In genomic region chr2:213149332-213149875, GRCh38 we compare ENCODE assay signal across 8 cellular contexts. TPM values are rescaled to one million over a fixed set of nuclear protein-coding genes. Genes with fewer than 3 reads are reported as not detected.
DNase-seq lines count a peak whose midpoint lies in the region; ATAC-seq and TF ChIP-seq lines count a peak whose summit lies in the region.

No MANE protein-coding gene starts in this region.

- H3K9me3 Mint-ChIP-seq in CD4-positive, alpha-beta T cell: no peaks in the 10 kb centered on the region

- peak overlapping the region; percentile 98 for H3K4me3 Mint-ChIP-seq in CD4-positive, alpha-beta T cell

- H3K9ac ChIP-seq in duodenal mucosa (ENCODE audit: low read depth in 1 of 2, low read length in 2 of 2): no peak overlapping the region
- no peak overlapping the region for H3K9ac ChIP-seq in neural cell (ENCODE audit: low read length)

- peak overlapping the region; percentile 77 for H3K4me2 ChIP-seq in neural cell (ENCODE audit: low read length)

- H3K9me2 ChIP-seq in neural cell (ENCODE audit: insufficient read depth, low read length): no peaks in the 10 kb centered on the region

- no peak overlapping the region for H2AFZ ChIP-seq in neural cell (ENCODE audit: low read depth, low read length)

- peaks cover 35% of the 10 kb centered on the region for H3K27me3 Mint-ChIP-seq in CD4-positive, alpha-beta T cell

- H3K4me1 ChIP-seq in duodenal mucosa (ENCODE audit: control insufficient read depth in 1 of 2, insufficient read depth in 2 of 2, low read length in 2 of 2): peaks cover 0 to 3% of the 10 kb centered on the region in 2 donors

- H3K4me1 Mint-ChIP-seq in CD4-positive, alpha-beta T cell (ENCODE audit: low read depth): peaks cover 57% of the 10 kb centered on the region

- H3K79me2 ChIP-seq in neural cell (replicated peaks; ENCODE audit: insufficient read depth, low read length): peaks cover 3% of the 10 kb centered on the region

- CTCF ChIA-PET in CD4-positive, alpha-beta T cell (lab: Charles Lee): interaction anchor here (0.9 to 1.0 kb wide), 2 partner anchors 30 to 79 kb away, joined by 3 read pairs; no protein-coding TSS in a partner anchor

- H3K27ac Mint-ChIP-seq in CD4-positive, alpha-beta T cell: peak overlapping the region; percentile 93

- TF ChIP-seq RAD21 in neural cell (conservative IDR thresholded peaks at IDR 0.05): no peak

- H3F3A ChIP-seq in neural cell (ENCODE audit: insufficient read depth, low read length, poor library complexity, severe bottlenecking): peaks cover 2% of the 10 kb centered on the region

- peak overlapping the region; percentile 79 to 92 for H3K4me3 ChIP-seq in duodenal mucosa (ENCODE audit: low read depth in 1 of 2, low read length in 2 of 2)
- H3K4me3 ChIP-seq in neural cell (ENCODE audit: low read length): peak overlapping the region; percentile 75
- no peak overlapping the region for H3K4me3 ChIP-seq in WERI-Rb-1 (ENCODE audit: low read depth, low read length)

- H3K27ac ChIP-seq in CD4-positive, alpha-beta T cell (ENCODE audit: low read depth, low read length): no peak overlapping the region
- H3K27ac ChIP-seq in duodenal mucosa (ENCODE audit: low read depth, low read length) (no peak overlapping the region), neural cell (ENCODE audit: low read length) (no peak overlapping the region), WERI-Rb-1 (no peak overlapping the region)

- intact Hi-C loops in CD4-positive, alpha-beta T cell (cut with DNase I, micrococcal nuclease): no loop called here

- H3K9me3 ChIP-seq in CD4-positive, alpha-beta T cell (ENCODE audit: control insufficient read depth, low read length): no peaks in the 10 kb centered on the region
- H3K9me3 ChIP-seq in duodenal mucosa (ENCODE audit: control insufficient read depth in 1 of 2, low read length in 2 of 2) (no peaks in the 10 kb centered on the region), neural cell (ENCODE audit: low read length) (no peaks in the 10 kb centered on the region), WERI-Rb-1 (ENCODE audit: severe bottlenecking) (no peaks in the 10 kb centered on the region)

- no peak for ATAC-seq in CD4-positive, alpha-beta T cell (ENCODE audit: poor library complexity)
- no peak for ATAC-seq in HG03039 (IDR thresholded peaks at IDR 0.05; ENCODE audit: unreplicated experiment)

- H3K27me3 ChIP-seq in CD4-positive, alpha-beta T cell (ENCODE audit: control insufficient read depth, insufficient read depth, low read length): peaks cover 14% of the 10 kb centered on the region
- H3K27me3 ChIP-seq in duodenal mucosa (ENCODE audit: control insufficient read depth in 1 of 2, insufficient read depth in 2 of 2, low read length in 2 of 2) (no peaks in the 10 kb centered on the region), neural cell (ENCODE audit: insufficient read depth, low read depth, low read length) (no peaks in the 10 kb centered on the region), WERI-Rb-1 (ENCODE audit: insufficient read depth, low read depth, severe bottlenecking) (no peaks in the 10 kb centered on the region)

- POLR2A ChIA-PET in CD4-positive, alpha-beta T cell (lab: Charles Lee): interaction anchor here (0.6 to 1.4 kb wide), 9 partner anchors 9 to 272 kb away, joined by 3 to 11 read pairs (median 4); partner anchors contain the start of gene SPAG16

- H4K20me1 ChIP-seq in neural cell (ENCODE audit: insufficient read depth): no peaks in the 10 kb centered on the region

- no peak for TF ChIP-seq EP300 in neural cell (conservative IDR thresholded peaks at IDR 0.05; ENCODE audit: poor library complexity, severe bottlenecking)

- H3K36me3 ChIP-seq in duodenal mucosa (ENCODE audit: control insufficient read depth in 1 of 2, insufficient read depth in 2 of 2, low read length in 2 of 2) (no peaks in the 10 kb centered on the region), neural cell (ENCODE audit: insufficient read depth, low read length) (no peaks in the 10 kb centered on the region), WERI-Rb-1 (peaks cover 4% of the 10 kb centered on the region)

- DNase-seq in CD4-positive, alpha-beta T cell: no peak
- DNase-seq in M059J (ENCODE audit: low read depth): peak; percentile 9
- no peak for DNase-seq in NCI-H187 treated with DMSO at 0.1 percent for 48 hours (lab: John Stamatoyannopoulos, UW)
- no peak for DNase-seq in OCI-M2 (lab: John Stamatoyannopoulos, UW; ENCODE audit: unreplicated experiment)
- DNase-seq in WERI-Rb-1: no peak

- no peak for TF ChIP-seq CTCF in CD4-positive, alpha-beta T cell (IDR thresholded peaks at IDR 0.05)
- TF ChIP-seq CTCF in neural cell (IDR thresholded peaks at IDR 0.05; ENCODE audit: poor library complexity, severe bottlenecking): no peak
- no peak for TF ChIP-seq CTCF in WERI-Rb-1 (IDR thresholded peaks at IDR 0.05; ENCODE audit: low read depth, low read length)

- H3K36me3 Mint-ChIP-seq in CD4-positive, alpha-beta T cell (ENCODE audit: low read depth): peaks cover 11% of the 10 kb centered on the region

TF ChIP-seq in neural cell, 6 proteins besides CTCF, POLR2A, EP300 and RAD21:
- TF ChIP-seq SMC3 (conservative IDR thresholded peaks at IDR 0.05; ENCODE audit: poor library complexity) (no peak), MXI1 (conservative IDR thresholded peaks at IDR 0.05; ENCODE audit: poor library complexity, severe bottlenecking) (no peak), EZH2 (IDR thresholded peaks at IDR 0.05; ENCODE audit: borderline replicate concordance, insufficient read depth, low read length, poor library complexity, severe bottlenecking) (no peak), TAF1 (IDR thresholded peaks at IDR 0.05; ENCODE audit: low read depth) (no peak), REST (IDR thresholded peaks at IDR 0.05; ENCODE audit: borderline replicate concordance) (no peak)
TF ChIP-seq in neural cell: peak in this region for 0.

RNA-seq across cellular contexts. Expression of gene IKZF2, which starts 2.0 kb away (rescaled TPM):
- 1 to 10 TPM; 8.7 to 8.9 TPM for total RNA-seq in CD4-positive, alpha-beta T cell
- total RNA-seq in M059J (2014; rRNA removed; shearing (Covaris generic)): 8.2 and 8.3 TPM in 2 replicates
- polyA plus RNA-seq in neural cell: 5.6 and 5.9 TPM in 2 replicates
- 34.3 and 39.1 TPM in 2 replicates for polyA minus RNA-seq in neural cell
